15 cellular contexts compared by ENCODE assay signal in the genomic region with DNA sequence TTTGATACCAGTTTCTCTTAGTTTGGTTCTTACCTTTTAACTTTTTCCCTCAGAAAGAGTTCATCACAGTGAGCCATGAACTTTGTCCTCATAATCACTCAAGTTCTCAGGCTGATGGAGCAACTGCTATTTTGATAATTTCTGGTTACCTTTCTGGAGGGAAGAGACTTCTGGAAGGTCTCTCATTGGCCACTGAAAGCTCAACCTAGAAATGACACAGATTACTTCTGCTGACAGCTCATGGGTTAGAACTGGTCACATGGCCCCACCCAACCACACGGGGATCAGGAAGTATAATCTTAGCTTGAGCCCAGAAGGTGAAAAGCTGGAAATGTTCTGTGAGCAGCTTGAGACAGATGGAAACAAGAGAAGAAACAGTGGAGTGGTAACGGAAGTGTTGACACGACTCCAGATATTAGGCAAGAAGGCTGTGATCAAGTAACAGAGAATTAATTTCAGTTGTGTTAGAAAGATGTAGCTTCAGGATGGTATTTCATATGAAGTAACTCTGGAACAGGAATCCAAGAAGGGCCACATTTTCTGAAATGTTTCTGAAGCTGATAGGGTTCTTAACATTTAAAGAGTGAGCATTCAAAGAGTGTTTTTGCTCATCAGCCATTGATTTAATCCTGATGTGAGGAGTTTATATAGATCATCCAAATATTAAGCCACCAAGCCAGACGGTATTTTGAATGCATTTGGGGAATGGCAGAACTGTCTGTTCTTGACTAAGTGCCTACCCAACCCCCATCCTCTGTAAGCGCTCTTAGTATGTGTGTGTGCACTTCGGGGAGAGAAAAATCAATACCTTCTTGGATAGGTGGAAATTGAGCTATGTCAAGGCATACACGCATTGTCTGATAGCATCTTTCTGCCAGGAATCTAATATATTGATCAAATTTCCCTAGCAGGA. TPM values are rescaled to one million over a fixed set of nuclear protein-coding genes. Genes with fewer than 3 reads are reported as not detected.
A peak's percentile ranks its signal among the peaks of the same experiment; 100 is the strongest.
DNase-seq lines count a peak whose midpoint lies in the region; ATAC-seq, FAIRE-seq and TF ChIP-seq lines count a peak whose summit lies in the region.
"Had no signal": no experiment of that assay in that cellular context is flagged by ENCODE, and none has a peak within 500 bp of the region (broad histone marks: within the 10 kb centered on the region; RNA-seq: fewer than 3 reads in every experiment).

No MANE protein-coding gene starts in this region.

- no peaks in the 10 kb centered on the region for H3K27me3 Mint-ChIP-seq in activated CD4-positive, alpha-beta T cell treated with anti-CD3 and anti-CD28 coated beads, Interleukin-2, amount 10 ng/mL, durations not matched to agents 7 days and 5 days
- H3K27me3 Mint-ChIP-seq: activated CD4-positive, alpha-beta T cell treated with anti-CD3 and anti-CD28 coated beads for 36 hours; activated naive CD8-positive, alpha-beta T cell had no signal

- H3K18ac ChIP-seq in IMR-90 (ENCODE audit: low read depth, low read length), result peak overlapping the region; percentile 12; the same call in 1 of the 2 replicates

- H3K4me2 ChIP-seq in IMR-90 (ENCODE audit: low read depth, low read length) (peak overlapping the region; percentile 2; the same call in 1 of the 2 replicates), GM12878 (ENCODE audit: control insufficient read depth, insufficient read depth) (no peak overlapping the region)
- H3K4me2 ChIP-seq: KMS-11 had no signal

- peak overlapping the region; percentile 8; the same call in 1 of the 2 replicates for H4K5ac ChIP-seq in IMR-90 (ENCODE audit: low read depth, low read length)

- dilution Hi-C loops in IMR-90 (cut with HindIII; ENCODE audit: low sequenced_read_pairs, unreplicated experiment), result no loop called here

- peak; percentile 36 for ATAC-seq in IMR-90 (ENCODE audit: low read depth)
- ATAC-seq in GM12878, result no peak
- ATAC-seq in left colon, result peak; percentile 45
- ATAC-seq in GM19452 (IDR thresholded peaks at IDR 0.05; ENCODE audit: unreplicated experiment), result no peak
- ATAC-seq: activated CD4-positive, alpha-beta T cell treated with anti-CD3 and anti-CD28 coated beads for 36 hours had no signal

- no peaks in the 10 kb centered on the region for H3K9me3 Mint-ChIP-seq in activated CD4-positive, alpha-beta T cell treated with anti-CD3 and anti-CD28 coated beads, Interleukin-2, amount 10 ng/mL, durations not matched to agents 7 days and 5 days
- H3K9me3 Mint-ChIP-seq: mesothelial cell of epicardium had no signal

- peak overlapping the region; percentile 13 for H3K14ac ChIP-seq in IMR-90 (replicated peaks; ENCODE audit: low read depth, low read length)

- TF ChIP-seq RAD21 in IMR-90 (IDR thresholded peaks at IDR 0.05; ENCODE audit: low read length), result no peak
- no peak for TF ChIP-seq RAD21 in GM12878 (IDR thresholded peaks at IDR 0.05; ENCODE audit: insufficient read depth, low read depth, low read length)

- peaks cover 6% of the 10 kb centered on the region for H3K4me1 Mint-ChIP-seq in activated CD4-positive, alpha-beta T cell treated with anti-CD3 and anti-CD28 coated beads, Interleukin-2, amount 10 ng/mL, durations not matched to agents 7 days and 5 days

- DNase-seq in IMR-90, result peak; percentile 34
- no peak for DNase-seq in GM12878 (ENCODE audit: low read depth, low spot score)
- no peak for DNase-seq in left colon
- DNase-seq in NCI-H128 (lab: John Stamatoyannopoulos, UW; ENCODE audit: unreplicated experiment), result no peak
- DNase-seq in activated CD4-positive, alpha-beta T cell treated with anti-CD3 and anti-CD28 coated beads, Interleukin-2, amount 10 ng/mL, durations not matched to agents 7 days and 5 days, result no peak
- no peak for DNase-seq in occipital lobe (lab: John Stamatoyannopoulos, UW)
- DNase-seq: activated CD4-positive, alpha-beta T cell treated with anti-CD3 and anti-CD28 coated beads for 36 hours had no signal

- 0 out of 2 replicates have a peak overlapping the region, but pooled peaks have one; percentile 57 for H3K23ac ChIP-seq in IMR-90 (ENCODE audit: low read depth, low read length)

- BruUV-seq in IMR-90 (replicated peaks; lab: Mats Ljungman, UMichigan), result no TSS peak
- BruUV-seq in GM12878 (replicated peaks; lab: Mats Ljungman, UMichigan), result no TSS peak

- peaks cover 12% of the 10 kb centered on the region for H3K9me1 ChIP-seq in IMR-90 (ENCODE audit: insufficient read depth, low read length)

- peak overlapping the region; percentile 92 for H2BK5ac ChIP-seq in IMR-90 (ENCODE audit: low read depth, low read length, poor library complexity, severe bottlenecking)

- no peak overlapping the region for H3K4me3 ChIP-seq in ACC112 (ENCODE audit: low read depth, low read length)
- H3K4me3 ChIP-seq in IMR-90 (ENCODE audit: insufficient read depth, low read depth, low read length), result no peak overlapping the region
- no peak overlapping the region for H3K4me3 ChIP-seq in GM12878
- H3K4me3 ChIP-seq: BLaER1 treated with 17β-estradiol and CSF1 and Interleukin-3, amounts not matched to agents 10 nM and 100 nM had no signal

- TF ChIP-seq EP300 in GM12878 (IDR thresholded peaks at IDR 0.05; ENCODE audit: borderline replicate concordance in 1 of 2, control insufficient read depth in 1 of 2, low read depth in 2 of 2, low read length in 2 of 2), result no peak

- POLR2A ChIA-PET in IMR-90 (lab: Charles Lee; ENCODE audit: unreplicated experiment) (no interaction called here), GM12878 (lab: Charles Lee) (interaction anchor here (0.6 to 1.6 kb wide), 3 partner anchors 12 to 347 kb away, joined by 3 to 4 read pairs (median 3); no protein-coding TSS in a partner anchor)
- POLR2A ChIA-PET in activated CD4-positive, alpha-beta T cell treated with anti-CD3 and anti-CD28 coated beads, Interleukin-2, amount 10 ng/mL, durations not matched to agents 7 days and 5 days (lab: Charles Lee), result interaction anchor here (0.6 kb wide), 2 partner anchors 8 to 72 kb away, joined by 3 to 4 read pairs; no protein-coding TSS in a partner anchor

- no peak overlapping the region for H3K27ac Mint-ChIP-seq in activated CD4-positive, alpha-beta T cell treated with anti-CD3 and anti-CD28 coated beads, Interleukin-2, amount 10 ng/mL, durations not matched to agents 7 days and 5 days
- H3K27ac Mint-ChIP-seq: activated CD4-positive, alpha-beta T cell treated with anti-CD3 and anti-CD28 coated beads for 36 hours; activated naive CD8-positive, alpha-beta T cell; mesothelial cell of epicardium had no signal

- no peak overlapping the region for H3K4me3 Mint-ChIP-seq in activated CD4-positive, alpha-beta T cell treated with anti-CD3 and anti-CD28 coated beads, Interleukin-2, amount 10 ng/mL, durations not matched to agents 7 days and 5 days
- H3K4me3 Mint-ChIP-seq: activated CD4-positive, alpha-beta T cell treated with anti-CD3 and anti-CD28 coated beads for 36 hours; activated naive CD8-positive, alpha-beta T cell; mesothelial cell of epicardium had no signal

- H2BK120ac ChIP-seq in IMR-90 (ENCODE audit: low read depth, low read length), result peak overlapping the region; percentile 56

- TF ChIP-seq POLR2A in IMR-90 (IDR thresholded peaks at IDR 0.05; ENCODE audit: low read depth, low read length) (no peak), GM12878 (IDR thresholded peaks at IDR 0.05; ENCODE audit: low read depth, low read length) (no peak)

- H3K79me2 ChIP-seq in ACC112 (ENCODE audit: control insufficient read depth, insufficient read depth, low read length, unreplicated experiment), result no peaks in the 10 kb centered on the region
- H3K79me2 ChIP-seq in GM12878 (ENCODE audit: control insufficient read depth, insufficient read depth, low read length), result no peaks in the 10 kb centered on the region

- H3K36me3 ChIP-seq in ACC112 (ENCODE audit: insufficient read depth, low read length), result no peaks in the 10 kb centered on the region
- no peaks in the 10 kb centered on the region for H3K36me3 ChIP-seq in IMR-90 (ENCODE audit: control insufficient read depth, insufficient read depth, low read length)
- H3K36me3 ChIP-seq in GM12878 (ENCODE audit: control insufficient read depth in 2 of 2, insufficient read depth in 2 of 2, low read length in 1 of 2), result no peaks in the 10 kb centered on the region
- H3K36me3 ChIP-seq: BLaER1 treated with 17β-estradiol and CSF1 and Interleukin-3, amounts not matched to agents 10 nM and 100 nM had no signal

- H2BK20ac ChIP-seq in IMR-90 (ENCODE audit: low read depth, low read length), result peak overlapping the region; percentile 61

- no peaks in the 10 kb centered on the region for H3K4me1 ChIP-seq in ACC112 (ENCODE audit: control insufficient read depth, insufficient read depth, low read length, unreplicated experiment)
- H3K4me1 ChIP-seq in IMR-90 (ENCODE audit: control insufficient read depth, insufficient read depth, low read length), result peaks cover 9% of the 10 kb centered on the region
- H3K4me1 ChIP-seq in GM12878 (ENCODE audit: control insufficient read depth, insufficient read depth, low read length), result no peaks in the 10 kb centered on the region

- no peak overlapping the region for H2AK9ac ChIP-seq in IMR-90 (replicated peaks; ENCODE audit: low read depth, low read length, poor library complexity)

- FAIRE-seq in GM12878 (lab: Jason Lieb, UNC), result no peak
- FAIRE-seq: endothelial cell of umbilical vein, RCC 7860 had no signal

- peak overlapping the region; percentile 63 for H4K91ac ChIP-seq in IMR-90 (ENCODE audit: insufficient read depth, low read depth, low read length)

- TF ChIP-seq CTCF in IMR-90 (conservative IDR thresholded peaks at IDR 0.05; ENCODE audit: low read depth, low read length), result no peak
- TF ChIP-seq CTCF in GM12878 (IDR thresholded peaks at IDR 0.05 in 2 of 3, conservative IDR thresholded peaks at IDR 0.05 in 1 of 3; ENCODE audit: control insufficient read depth in 2 of 3, extremely low read depth in 1 of 3, insufficient read depth in 1 of 3, low read depth in 3 of 3, low read length in 3 of 3), result no peak

- intact Hi-C loops in IMR-90 (cut with micrococcal nuclease) (no loop called here), GM12878 (cut with micrococcal nuclease; ENCODE audit: unreplicated experiment) (no loop called here), left colon (cut with DNase I, micrococcal nuclease) (no loop called here)

- in situ Hi-C loops in IMR-90 (cut with MboI; ENCODE audit: low sequenced_read_pairs) (no loop called here), GM12878 (cut with MboI) (no loop called here)

- RAD21 ChIA-PET in GM12878 (lab: Charles Lee; ENCODE audit: unreplicated experiment), result interaction anchor here (1.5 kb wide), 1 partner anchor 94 kb away, joined by 3 read pairs; no protein-coding TSS in a partner anchor

- WGBS in IMR-90 (ENCODE audit: extremely low coverage in 2 of 2, insufficient read length in 1 of 2), 2 experiments, result 70% methylated on average over 2 of the region's 7 CpGs; no CpG with 5 or more reads in 1 of the 2 experiments
- 70% methylated on average over 7 of the region's 7 CpGs for WGBS in GM12878 (ENCODE audit: insufficient coverage, insufficient replicate concordance, low lambda C conversion rate, missing lambda C conversion rate)

- H3K27ac ChIP-seq in ACC112 (ENCODE audit: low read depth, low read length) (no peak overlapping the region), IMR-90 (ENCODE audit: insufficient read depth, low read length) (peak overlapping the region; percentile 63; the same call in 1 of the 2 replicates), GM12878 (ENCODE audit: control insufficient read depth, insufficient read depth) (no peak overlapping the region)
- H3K27ac ChIP-seq: KMS-11 had no signal

- no peaks in the 10 kb centered on the region for H3K79me1 ChIP-seq in IMR-90 (ENCODE audit: low read depth in 1 of 2, low read length in 2 of 2)

- H3K9ac ChIP-seq in IMR-90 (ENCODE audit: low read depth, low read length) (no peak overlapping the region), GM12878 (ENCODE audit: control insufficient read depth, insufficient read depth, low read length) (no peak overlapping the region)
- H3K9ac ChIP-seq: BLaER1 treated with 17β-estradiol and CSF1 and Interleukin-3, amounts not matched to agents 10 nM and 100 nM; KMS-11 had no signal

- H2BK15ac ChIP-seq in IMR-90 (ENCODE audit: low read depth, low read length), result peak overlapping the region; percentile 85; the same call in 2 of the 3 replicates

- peak overlapping the region; percentile 63 for H3K4ac ChIP-seq in IMR-90 (ENCODE audit: low read depth, low read length)

- peak overlapping the region; percentile 69 to 81 for H4K8ac ChIP-seq in IMR-90 (ENCODE audit: low read depth in 2 of 2, low read length in 2 of 2)

- H2AK5ac ChIP-seq in IMR-90 (ENCODE audit: low read depth, low read length), result peak overlapping the region; percentile 20; the same call in 1 of the 2 replicates

- H3K56ac ChIP-seq in IMR-90 (ENCODE audit: extremely low read depth, insufficient read depth, low read length), result no peak overlapping the region

- H3K36me3 Mint-ChIP-seq in activated CD4-positive, alpha-beta T cell treated with anti-CD3 and anti-CD28 coated beads, Interleukin-2, amount 10 ng/mL, durations not matched to agents 7 days and 5 days (ENCODE audit: low read depth), result no peaks in the 10 kb centered on the region
- H3K36me3 Mint-ChIP-seq: activated naive CD8-positive, alpha-beta T cell; mesothelial cell of epicardium had no signal

- H2AFZ ChIP-seq in ACC112 (ENCODE audit: low read length, unreplicated experiment), result peak overlapping the region; percentile 59
- peak overlapping the region; percentile 82 for H2AFZ ChIP-seq in IMR-90 (replicated peaks; ENCODE audit: low read length, poor library complexity)
- H2AFZ ChIP-seq in GM12878 (ENCODE audit: control insufficient read depth, low read depth, low read length), result peak overlapping the region; percentile 55

- CTCF ChIA-PET in IMR-90 (lab: Yijun Ruan, JAX), result no interaction called here
- CTCF ChIA-PET in GM12878 (lab: Yijun Ruan, JAX), result interaction anchor here (0.8 to 1.6 kb wide), 5 partner anchors 14 to 252 kb away, joined by 3 to 4 read pairs (median 3); no protein-coding TSS in a partner anchor
- CTCF ChIA-PET in activated CD4-positive, alpha-beta T cell treated with anti-CD3 and anti-CD28 coated beads, Interleukin-2, amount 10 ng/mL, durations not matched to agents 7 days and 5 days (lab: Charles Lee), result interaction anchor here (1.1 to 1.4 kb wide), 2 partner anchors 8 to 9 kb away, joined by 3 to 7 read pairs; no protein-coding TSS in a partner anchor

- H3K9me3 ChIP-seq in IMR-90 (ENCODE audit: control insufficient read depth, insufficient read depth, low read length) (no peaks in the 10 kb centered on the region), GM12878 (replicated peaks; ENCODE audit: control insufficient read depth, insufficient read depth, low read length) (no peaks in the 10 kb centered on the region)
- H3K9me3 ChIP-seq: BLaER1 treated with 17β-estradiol and CSF1 and Interleukin-3, amounts not matched to agents 10 nM and 100 nM had no signal

- no peaks in the 10 kb centered on the region for H3K27me3 ChIP-seq in ACC112 (ENCODE audit: insufficient read depth, low read length)
- no peaks in the 10 kb centered on the region for H3K27me3 ChIP-seq in IMR-90 (ENCODE audit: control insufficient read depth, insufficient read depth, low read length)
- no peaks in the 10 kb centered on the region for H3K27me3 ChIP-seq in GM12878 (replicated peaks in 1 of 2; ENCODE audit: control insufficient read depth in 2 of 2, insufficient read depth in 2 of 2, low read length in 1 of 2)
- H3K27me3 ChIP-seq: BLaER1 treated with 17β-estradiol and CSF1 and Interleukin-3, amounts not matched to agents 10 nM and 100 nM had no signal

- H4K20me1 ChIP-seq in IMR-90 (ENCODE audit: insufficient read depth, low read length), result no peaks in the 10 kb centered on the region
- no peaks in the 10 kb centered on the region for H4K20me1 ChIP-seq in GM12878 (ENCODE audit: control insufficient read depth, insufficient read depth)
- H4K20me1 ChIP-seq: BLaER1 treated with 17β-estradiol and CSF1 and Interleukin-3, amounts not matched to agents 10 nM and 100 nM had no signal

- SMC1A ChIA-PET in GM12878 (lab: Charles Lee; ENCODE audit: uncharacterized antibody, unreplicated experiment), result interaction anchor here (0.7 to 1.5 kb wide), 9 partner anchors 9 to 253 kb away, joined by 3 to 6 read pairs (median 4); no protein-coding TSS in a partner anchor

RNA-seq across cellular contexts. Expression of gene XPR1, which starts 21.9 kb away (rescaled TPM):
- total RNA-seq in IMR-90 (2012; rRNA removed) (25.1 and 25.3 TPM in 2 replicates), GM12878 (2014; rRNA removed) (14.2 and 18.0 TPM in 2 replicates), GM12878 (2014; rRNA removed; fragmentation: Illumina TruSeq; extraction: Trizol) (12.4 and 13.2 TPM in 2 replicates), GM12878 (2021) (13.4 and 16.9 TPM in 2 replicates), left colon (10 to 100 TPM; 32.6 to 60.2 TPM), occipital lobe (370 TPM)
- polyA plus RNA-seq in IMR-90 (2012; rRNA removed) (10.8 and 11.8 TPM in 2 replicates), GM12878 (2011; rRNA removed) (33.9 and 36.8 TPM in 2 replicates), GM12878 (2014; fragmentation: Illumina TruSeq; extraction: Trizol) (14.4 and 17.7 TPM in 2 replicates), GM12878 (2014; fragmentation: Nextera tagmentation; extraction: Ambion mirVana) (1 to 10 TPM; 1.1 to 1.5 TPM), GM12878 (2014; rRNA removed) (8.5 and 9.3 TPM in 2 replicates), GM12878 (2016; fragmentation: Nextera tagmentation; extraction: Ambion mirVana) (1 to 10 TPM; 5.8 to 7.6 TPM)
- 2.6 and 4.2 TPM in 2 replicates for polyA plus RNA-seq in IMR-90 (2012; cell fraction: cytosol; rRNA removed)
- polyA plus RNA-seq in IMR-90 (2012; cell fraction: nucleus; rRNA removed; ENCODE audit: low replicate concordance), result 0.82 and 6.8 TPM in 2 replicates
- 26.2 and 29.8 TPM in 2 replicates for total RNA-seq in GM12878 (2013; cell fraction: nucleolus; rRNA removed)
- 3.3 TPM for polyA plus RNA-seq in GM12878 (2011; ENCODE audit: low read depth)
- 13.8 and 24.7 TPM in 2 replicates for polyA plus RNA-seq in GM12878 (2011; cell fraction: cytosol; rRNA removed)
- polyA plus RNA-seq in GM12878 (2011; cell fraction: nucleus; rRNA removed), result 7.8 and 9.3 TPM in 2 replicates
- 6.2 and 7.0 TPM in 2 replicates for polyA plus RNA-seq in GM12878 (2012)
- polyA minus RNA-seq in GM12878 (2011; rRNA and poly(A)+ RNA removed), result 45.1 and 54.2 TPM in 2 replicates
- polyA minus RNA-seq in GM12878 (2011; cell fraction: cytosol; rRNA and poly(A)+ RNA removed), result 9.0 and 24.4 TPM in 2 replicates
- polyA minus RNA-seq in GM12878 (2011; cell fraction: nucleus; rRNA and poly(A)+ RNA removed), result 11.5 and 16.6 TPM in 2 replicates
- total RNA-seq in activated CD4-positive, alpha-beta T cell treated with anti-CD3 and anti-CD28 coated beads, Interleukin-2, amount 10 ng/mL, durations not matched to agents 7 days and 5 days, result 10 to 100 TPM; 18.0 to 20.5 TPM

RNA-seq across cellular contexts. Expression of gene OVAAL, which starts 51.1 kb away (rescaled TPM):
- total RNA-seq in IMR-90 (2012; rRNA removed) (not detected in 2 replicates), GM12878 (2014; rRNA removed) (not detected in 2 replicates), GM12878 (2014; rRNA removed; fragmentation: Illumina TruSeq; extraction: Trizol) (0.09 TPM in 1 of 2 replicates, not detected in the other), GM12878 (2021) (not detected in 2 replicates), left colon (not detected), occipital lobe (not detected)
- polyA plus RNA-seq in IMR-90 (2012; rRNA removed) (not detected in 2 replicates), GM12878 (2011; rRNA removed) (0.33 and 0.49 TPM in 2 replicates), GM12878 (2014; fragmentation: Illumina TruSeq; extraction: Trizol) (0.06 and 0.16 TPM in 2 replicates), GM12878 (2014; fragmentation: Nextera tagmentation; extraction: Ambion mirVana) (under 1 TPM in 1 of 2 experiments, not detected in 1; 0.04 TPM), GM12878 (2014; rRNA removed) (0.11 TPM in 1 of 2 replicates, not detected in the other), GM12878 (2016; fragmentation: Nextera tagmentation; extraction: Ambion mirVana) (not detected)
- polyA plus RNA-seq in IMR-90 (2012; cell fraction: cytosol; rRNA removed), result 0.03 TPM in 1 of 2 replicates, not detected in the other
- not detected in 2 replicates for polyA plus RNA-seq in IMR-90 (2012; cell fraction: nucleus; rRNA removed; ENCODE audit: low replicate concordance)
- not detected in 2 replicates for total RNA-seq in GM12878 (2013; cell fraction: nucleolus; rRNA removed)
- polyA plus RNA-seq in GM12878 (2011; ENCODE audit: low read depth), result not detected
- polyA plus RNA-seq in GM12878 (2011; cell fraction: cytosol; rRNA removed), result 0.18 and 0.21 TPM in 2 replicates
- 0.09 and 0.16 TPM in 2 replicates for polyA plus RNA-seq in GM12878 (2011; cell fraction: nucleus; rRNA removed)
- not detected in 2 replicates for polyA plus RNA-seq in GM12878 (2012)
- polyA minus RNA-seq in GM12878 (2011; rRNA and poly(A)+ RNA removed), result 0.31 TPM in 1 of 2 replicates, not detected in the other
- not detected in 2 replicates for polyA minus RNA-seq in GM12878 (2011; cell fraction: cytosol; rRNA and poly(A)+ RNA removed)
- polyA minus RNA-seq in GM12878 (2011; cell fraction: nucleus; rRNA and poly(A)+ RNA removed), result not detected in 2 replicates
- total RNA-seq in activated CD4-positive, alpha-beta T cell treated with anti-CD3 and anti-CD28 coated beads, Interleukin-2, amount 10 ng/mL, durations not matched to agents 7 days and 5 days, result not detected
- total RNA-seq: activated CD4-positive, alpha-beta T cell treated with anti-CD3 and anti-CD28 coated beads for 36 hours; endothelial cell of umbilical vein; mesothelial cell of epicardium had no signal

Comparison
In these comparisons a context has a peak if more than half of its experiments do, and no peak if none do; other contexts are left out.
1. ATAC-seq: peak in IMR-90 (single experiment) and left colon (single experiment); none in GM12878 (single experiment) and GM19452 (single experiment).
2. Peak in every context shown above with its lines, with median percentiles within 50 percentile points of each other: H2AFZ ChIP-seq.